ENCODE assay signal across 8 cellular contexts in genomic region chr9:133125706-133126696, GRCh38. TPM values are rescaled to one million over a fixed set of nuclear protein-coding genes. Genes with fewer than 3 reads are reported as not detected.
DNase-seq lines count a peak whose midpoint lies in the region; ATAC-seq and TF ChIP-seq lines count a peak whose summit lies in the region.

No MANE protein-coding gene starts in this region.

- peaks cover 69% of the 10 kb centered on the region for H3K4me1 Mint-ChIP-seq in CD4-positive, alpha-beta T cell (ENCODE audit: low read depth)
- peaks cover 22% of the 10 kb centered on the region for H3K4me1 Mint-ChIP-seq in mesothelial cell of epicardium

- H3K27ac Mint-ChIP-seq in CD4-positive, alpha-beta T cell, result peak overlapping the region; percentile 96
- H3K27ac Mint-ChIP-seq in mesothelial cell of epicardium, result no peak overlapping the region

- no peaks in the 10 kb centered on the region for H3K9me3 Mint-ChIP-seq in CD4-positive, alpha-beta T cell
- no peaks in the 10 kb centered on the region for H3K9me3 Mint-ChIP-seq in mesothelial cell of epicardium

- no peak for TF ChIP-seq CTCF in CD4-positive, alpha-beta T cell (IDR thresholded peaks at IDR 0.05)
- TF ChIP-seq CTCF in astrocyte of the spinal cord (IDR thresholded peaks at IDR 0.05; ENCODE audit: low read depth, low read length) (no peak), mucosa of descending colon (IDR thresholded peaks at IDR 0.05) (no peak), mesothelial cell of epicardium (IDR thresholded peaks at IDR 0.05; ENCODE audit: unreplicated experiment) (no peak), BE2C (IDR thresholded peaks at IDR 0.05; ENCODE audit: low read depth, low read length) (no peak)

- TF ChIP-seq POLR2A in GM18505 (IDR thresholded peaks at IDR 0.05; ENCODE audit: borderline replicate concordance, extremely low read depth, insufficient read depth, insufficient read length), result no peak

- CTCF ChIA-PET in CD4-positive, alpha-beta T cell (lab: Charles Lee), result interaction anchor here (2.8 kb wide), 2 partner anchors 18 to 21 kb away, joined by 9 to 12 read pairs; no protein-coding TSS in a partner anchor

- peak overlapping the region; percentile 46 for H3K27ac ChIP-seq in CD4-positive, alpha-beta T cell (ENCODE audit: low read depth, low read length)

- H3K36me3 ChIP-seq in mucosa of descending colon (ENCODE audit: low read depth) (no peaks in the 10 kb centered on the region), BE2C (no peaks in the 10 kb centered on the region)

- POLR2A ChIA-PET in CD4-positive, alpha-beta T cell (lab: Charles Lee), result interaction anchor here (1.2 kb wide), 1 partner anchor 17 kb away, joined by 3 read pairs; no protein-coding TSS in a partner anchor

- no peaks in the 10 kb centered on the region for H3K27me3 ChIP-seq in CD4-positive, alpha-beta T cell (ENCODE audit: control insufficient read depth, insufficient read depth, low read length)
- no peaks in the 10 kb centered on the region for H3K27me3 ChIP-seq in BE2C

- H3K4me3 Mint-ChIP-seq in CD4-positive, alpha-beta T cell, result peak overlapping the region; percentile 78
- no peak overlapping the region for H3K4me3 Mint-ChIP-seq in mesothelial cell of epicardium

- no peak for ATAC-seq in CD4-positive, alpha-beta T cell (ENCODE audit: poor library complexity)
- peak; percentile 46 for ATAC-seq in HG02759 (IDR thresholded peaks at IDR 0.05; ENCODE audit: unreplicated experiment)
- no peak for ATAC-seq in mucosa of descending colon
- no peak for ATAC-seq in GM18505 (IDR thresholded peaks at IDR 0.05; ENCODE audit: unreplicated experiment)

- H3K27me3 Mint-ChIP-seq in CD4-positive, alpha-beta T cell, result no peaks in the 10 kb centered on the region
- no peaks in the 10 kb centered on the region for H3K27me3 Mint-ChIP-seq in mesothelial cell of epicardium (ENCODE audit: low read depth)

- peak in 1 of 10 experiments; percentile 19 for DNase-seq in CD4-positive, alpha-beta T cell
- DNase-seq in astrocyte of the spinal cord (ENCODE audit: low read depth, low spot score) (peak; percentile 67), mucosa of descending colon (peak in 2 of 3 donors; percentile 54 to 65), islet precursor cell (no peak), mesothelial cell of epicardium (ENCODE audit: low spot score in 2 of 2, unreplicated experiment in 2 of 2) (no peak), BE2C (no peak)

- H3K4me1 ChIP-seq in mucosa of descending colon (ENCODE audit: low read depth), result peaks cover 35% of the 10 kb centered on the region
- H3K4me1 ChIP-seq in BE2C, result peaks cover 23% of the 10 kb centered on the region

- H3K9me3 ChIP-seq in CD4-positive, alpha-beta T cell (ENCODE audit: control insufficient read depth, low read length), result no peaks in the 10 kb centered on the region
- H3K9me3 ChIP-seq in mucosa of descending colon (no peaks in the 10 kb centered on the region), BE2C (no peaks in the 10 kb centered on the region)

- in situ Hi-C loops in astrocyte of the spinal cord (cut with HindIII; ENCODE audit: low sequenced_read_pairs), result no loop called here

- H3K4me3 ChIP-seq in astrocyte of the spinal cord (ENCODE audit: low read depth, low read length) (no peak overlapping the region), mucosa of descending colon (no peak overlapping the region), BE2C (ENCODE audit: low read depth, low read length) (no peak overlapping the region)

- intact Hi-C loops in CD4-positive, alpha-beta T cell (cut with DNase I, micrococcal nuclease), result loop anchor here in 1 of 2 experiments (5.0 kb wide), 1 partner anchor 769 kb away; no protein-coding TSS in a partner anchor
- intact Hi-C loops in mucosa of descending colon (cut with DNase I, micrococcal nuclease), result no loop called here

- H3K36me3 Mint-ChIP-seq in CD4-positive, alpha-beta T cell (ENCODE audit: low read depth), result peaks cover 15% of the 10 kb centered on the region
- peaks cover 1% of the 10 kb centered on the region for H3K36me3 Mint-ChIP-seq in mesothelial cell of epicardium

RNA-seq across cellular contexts. Expression of gene RALGDS, which starts 5.0 kb away (rescaled TPM):
- total RNA-seq in CD4-positive, alpha-beta T cell, result 100 to 1,000 TPM; 166 to 168 TPM
- 10 to 100 TPM; 38.3 to 59.4 (median 44.2) TPM for total RNA-seq in mucosa of descending colon
- 78.9 to 83.5 TPM (median 82.9 TPM) in 3 replicates for total RNA-seq in mesothelial cell of epicardium
- 327 TPM for polyA plus RNA-seq in BE2C (2012; ENCODE audit: insufficient read depth, insufficient read length, low read depth)

RNA-seq across cellular contexts. Expression of gene GBGT1, which starts 37.7 kb away (rescaled TPM):
- total RNA-seq in CD4-positive, alpha-beta T cell, result 1 to 10 TPM; 1.3 to 1.8 TPM
- total RNA-seq in mucosa of descending colon, result 10 to 100 TPM in 1 of 3 donors, 1 to 10 TPM in 2; 4.3 to 14.0 (median 8.6) TPM
- 29.1 to 32.8 TPM (median 31.8 TPM) in 3 replicates for total RNA-seq in mesothelial cell of epicardium
- polyA plus RNA-seq in BE2C (2012; ENCODE audit: insufficient read depth, insufficient read length, low read depth), result 7.4 TPM

Comparison
In these comparisons a context has a peak if more than half of its experiments do, and no peak if none do; other contexts are left out.
1. DNase-seq: peak in astrocyte of the spinal cord (single experiment) and mucosa of descending colon (2 of 3); none in islet precursor cell (single experiment), mesothelial cell of epicardium (0 of 2) and BE2C (single experiment).